ENCODE assay signal across 8 cellular contexts in the genomic region with DNA sequence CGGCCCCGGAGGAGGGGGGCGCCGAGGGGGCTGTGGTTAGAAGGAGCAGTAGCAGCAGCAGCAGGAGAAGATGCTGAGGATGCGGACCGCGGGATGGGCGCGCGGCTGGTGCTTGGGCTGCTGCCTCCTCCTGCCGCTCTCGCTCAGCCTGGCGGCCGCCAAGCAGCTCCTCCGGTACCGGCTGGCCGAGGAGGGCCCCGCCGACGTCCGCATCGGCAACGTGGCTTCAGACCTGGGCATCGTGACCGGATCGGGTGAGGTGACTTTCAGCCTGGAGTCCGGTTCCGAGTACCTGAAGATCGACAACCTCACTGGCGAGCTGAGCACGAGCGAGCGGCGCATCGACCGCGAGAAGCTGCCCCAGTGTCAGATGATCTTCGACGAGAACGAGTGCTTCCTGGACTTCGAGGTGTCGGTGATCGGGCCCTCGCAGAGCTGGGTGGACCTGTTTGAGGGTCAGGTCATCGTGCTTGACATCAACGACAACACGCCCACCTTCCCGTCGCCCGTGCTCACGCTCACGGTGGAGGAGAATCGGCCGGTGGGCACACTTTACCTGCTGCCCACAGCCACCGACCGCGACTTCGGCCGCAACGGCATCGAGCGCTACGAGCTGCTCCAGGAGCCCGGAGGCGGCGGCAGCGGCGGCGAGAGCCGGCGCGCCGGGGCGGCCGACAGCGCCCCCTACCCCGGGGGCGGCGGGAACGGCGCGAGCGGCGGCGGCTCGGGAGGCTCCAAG. TPM values are rescaled to one million over a fixed set of nuclear protein-coding genes. Genes with fewer than 3 reads are reported as not detected.
DNase-seq lines count a peak whose midpoint lies in the region; ATAC-seq and TF ChIP-seq lines count a peak whose summit lies in the region.

No MANE protein-coding gene starts in this region.

- peak overlapping the region; percentile 92 for H2AFZ ChIP-seq in neural progenitor cell (replicated peaks)

- peaks cover 10% of the 10 kb centered on the region for H3K27me3 Mint-ChIP-seq in neural progenitor cell (ENCODE audit: insufficient read depth, low read depth)

- peak; percentile 4 for ATAC-seq in foreskin keratinocyte
- no peak for ATAC-seq in HG03565 (IDR thresholded peaks at IDR 0.05; ENCODE audit: unreplicated experiment)
- ATAC-seq in GM18873 (IDR thresholded peaks at IDR 0.05; ENCODE audit: low FRiP score, unreplicated experiment): no peak

- TF ChIP-seq CTCF in GM13976 (IDR thresholded peaks at IDR 0.05; ENCODE audit: borderline replicate concordance, control extremely low read depth, extremely low read depth, insufficient read depth, missing control alignments) (no peak), foreskin keratinocyte (conservative IDR thresholded peaks at IDR 0.05) (peak; percentile 53), neural progenitor cell (IDR thresholded peaks at IDR 0.05) (peak; percentile 51)

- no peaks in the 10 kb centered on the region for H3K4me1 ChIP-seq in SJCRH30
- no peaks in the 10 kb centered on the region for H3K4me1 ChIP-seq in foreskin keratinocyte
- H3K4me1 ChIP-seq in neural progenitor cell: peaks cover 11% of the 10 kb centered on the region

- H3K36me3 ChIP-seq in SJCRH30 (peaks cover 49% of the 10 kb centered on the region), neural progenitor cell (no peaks in the 10 kb centered on the region)

- H3K9me3 Mint-ChIP-seq in neural progenitor cell: peaks cover 2% of the 10 kb centered on the region

- peaks cover 31% of the 10 kb centered on the region for H3K4me1 Mint-ChIP-seq in neural progenitor cell

- H3K27ac ChIP-seq in SJCRH30: peak overlapping the region; percentile 92
- H3K27ac ChIP-seq in foreskin keratinocyte: no peak overlapping the region
- no peak overlapping the region for H3K27ac ChIP-seq in neural progenitor cell

- in situ Hi-C loops in GM13976 (cut with MboI; ENCODE audit: low sequenced_read_pairs, unreplicated experiment): no loop called here

- no peaks in the 10 kb centered on the region for H3K27me3 ChIP-seq in SJCRH30
- H3K27me3 ChIP-seq in foreskin keratinocyte: no peaks in the 10 kb centered on the region
- peaks cover 48% of the 10 kb centered on the region for H3K27me3 ChIP-seq in neural progenitor cell

- H3K27ac Mint-ChIP-seq in neural progenitor cell: no peak overlapping the region

- H3K36me3 Mint-ChIP-seq in neural progenitor cell: peaks cover 9% of the 10 kb centered on the region

- H3K9ac ChIP-seq in neural progenitor cell: no peak overlapping the region

- DNase-seq in GM13976 (ENCODE audit: low spot score) (peak; percentile 31), SJCRH30 (peak; percentile 72 to 75), foreskin keratinocyte (peak in 1 of 2 donors; percentile 62), neural progenitor cell (ENCODE audit: low spot score) (peak; percentile 83), germinal center (ENCODE audit: low spot score) (no peak), epidermal melanocyte (ENCODE audit: insufficient read length, low spot score) (no peak)

- peak overlapping the region; percentile 90 for H3K4me2 ChIP-seq in neural progenitor cell

- H3F3A ChIP-seq in neural progenitor cell (ENCODE audit: low read depth): peaks cover 53% of the 10 kb centered on the region

- H3K9me3 ChIP-seq in SJCRH30 (replicated peaks) (no peaks in the 10 kb centered on the region), neural progenitor cell (ENCODE audit: low read depth) (no peaks in the 10 kb centered on the region)

- peak overlapping the region; percentile 100 for H3K4me3 Mint-ChIP-seq in neural progenitor cell

- H4K20me1 ChIP-seq in neural progenitor cell (ENCODE audit: low read depth): peaks cover 8% of the 10 kb centered on the region

- H3K4me3 ChIP-seq in SJCRH30 (peak overlapping the region; percentile 82), neural progenitor cell (peak overlapping the region; percentile 73)

- peaks cover 3% of the 10 kb centered on the region for H3K79me2 ChIP-seq in neural progenitor cell (ENCODE audit: low read depth)

RNA-seq across cellular contexts. Expression of a gene that starts 1.4 kb away (rescaled TPM):
- total RNA-seq in SJCRH30 (2014; rRNA removed; shearing (Covaris generic)): 135 and 150 TPM in 2 replicates
- total RNA-seq in foreskin keratinocyte (34.5 and 43.2 TPM in 2 replicates), neural progenitor cell (ENCODE audit: low replicate concordance) (7.9 and 8.1 TPM in 2 replicates)
- 6.7 and 10.9 TPM in 2 replicates for polyA plus RNA-seq in foreskin keratinocyte

Comparison
In these comparisons a context has a peak if more than half of its experiments do, and no peak if none do; other contexts are left out.
1. DNase-seq: peak in GM13976 (single experiment), SJCRH30 (2 of 2) and neural progenitor cell (single experiment); none in germinal center (single experiment) and epidermal melanocyte (single experiment).